In the genomic region with DNA sequence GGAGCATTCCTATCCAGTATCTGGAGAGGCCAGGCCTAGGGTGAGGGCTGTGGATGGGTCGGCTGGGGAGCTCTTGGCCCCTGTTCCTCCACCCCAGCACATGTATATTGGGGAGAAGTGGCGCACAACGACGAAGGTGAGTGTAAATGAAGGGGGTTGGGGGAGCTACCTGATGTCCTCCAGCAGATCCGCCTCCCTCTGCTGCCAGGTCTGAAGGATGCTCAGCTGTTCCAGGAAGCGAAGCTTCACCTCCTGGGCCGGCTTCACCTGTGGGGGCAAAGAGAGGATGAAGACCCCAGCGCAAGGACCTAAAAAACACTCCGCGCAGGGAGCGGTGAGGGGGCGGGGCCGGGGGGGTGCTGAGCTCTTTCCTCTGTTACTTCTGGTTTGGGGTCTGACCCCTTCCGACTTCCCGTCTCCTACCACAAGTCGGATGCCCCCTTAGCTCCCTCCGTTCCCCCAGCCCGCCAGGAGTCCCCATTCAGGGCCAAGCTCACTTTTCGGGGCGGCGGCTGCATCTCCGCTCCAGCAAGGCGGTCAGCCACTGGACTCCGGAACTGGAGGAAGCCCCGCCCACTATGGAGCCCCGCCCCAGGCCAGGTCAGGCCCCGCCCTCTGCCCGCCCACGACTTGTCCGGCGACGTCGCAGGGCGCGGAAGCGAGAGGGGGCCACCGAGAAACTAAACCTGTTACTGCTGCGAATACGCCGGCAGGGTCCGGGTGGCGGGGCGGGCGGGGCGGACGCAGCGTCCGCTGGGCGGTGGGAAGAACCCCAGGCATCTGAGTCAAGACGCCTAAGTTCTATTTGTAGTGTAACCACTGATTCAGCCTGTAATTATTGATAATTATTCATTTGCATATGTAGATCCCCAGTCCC, we compare ENCODE assay signal across 8 cellular contexts. TPM values are rescaled to one million over a fixed set of nuclear protein-coding genes. Genes with fewer than 3 reads are reported as not detected.
DNase-seq lines count a peak whose midpoint lies in the region; ATAC-seq and TF ChIP-seq lines count a peak whose summit lies in the region.

A gene (minus strand): TSS at position 568 of the 877 bp plus-strand sequence. CDS start 50 bp downstream, at position 518.

- no peaks in the 10 kb centered on the region for H3K27me3 Mint-ChIP-seq in activated T-helper 1 cell treated with anti-CD3 and anti-CD28 coated beads, Interleukin-12 subunit alpha, Interleukin-12 subunit beta, Interleukin-2, Interleukin-4 antibody, amounts not matched to agents 30 ng/mL and 10 ng/mL and 1 ng/mL, durations not matched to agents 14 hours and 24 hours and 36 hours (ENCODE audit: insufficient read depth)
- peaks cover 29% of the 10 kb centered on the region for H3K27me3 Mint-ChIP-seq in nephron (ENCODE audit: low read depth)

- peak within 1 kb of the TSS; percentile 98 for H3K4me3 Mint-ChIP-seq in activated T-helper 1 cell treated with anti-CD3 and anti-CD28 coated beads, Interleukin-12 subunit alpha, Interleukin-12 subunit beta, Interleukin-2, Interleukin-4 antibody, amounts not matched to agents 30 ng/mL and 10 ng/mL and 1 ng/mL, durations not matched to agents 14 hours and 24 hours and 36 hours
- H3K4me3 Mint-ChIP-seq in nephron = peak within 1 kb of the TSS; percentile 93 to 97 (median 96)

- no peaks in the 10 kb centered on the region for H3K9me2 ChIP-seq in PC-3 (replicated peaks; ENCODE audit: low read length)

- POLR2A ChIA-PET in PC-3 (lab: Charles Lee; ENCODE audit: unreplicated experiment) = interaction anchor here (0.6 kb wide), 1 partner anchor 14 kb away, joined by 4 read pairs; a partner anchor contains a TSS

- H3K36me3 ChIP-seq in BLaER1 (peaks cover 36% of the 10 kb centered on the region), PC-3 (ENCODE audit: low read depth, low read length) (no peaks in the 10 kb centered on the region)

- BruUV-seq in PC-3 (replicated peaks; lab: Mats Ljungman, UMichigan) = TSS peak; percentile 61

- H3K9ac ChIP-seq in BLaER1 (peak within 1 kb of the TSS; percentile 73), PC-3 (ENCODE audit: low read length) (peak within 1 kb of the TSS; percentile 33)

- CTCF ChIA-PET in PC-3 (lab: Charles Lee) = interaction anchor here (0.8 to 1.2 kb wide), 2 partner anchors 18 to 59 kb away, joined by 4 to 5 read pairs; no protein-coding TSS in a partner anchor

- peak within 1 kb of the TSS; percentile 62; the same call in 1 of the 2 replicates for H2AFZ ChIP-seq in PC-3 (ENCODE audit: low read length)

- ATAC-seq in HG03354 (IDR thresholded peaks at IDR 0.05; ENCODE audit: poor library complexity, severe bottlenecking, unreplicated experiment) = peak; percentile 98
- ATAC-seq in PC-3 = peak; percentile 93

- H4K20me1 ChIP-seq in BLaER1 (0 out of 2 replicates have a peak, but pooled peaks cover 5% of the 10 kb centered on the region), PC-3 (ENCODE audit: low read length) (no peaks in the 10 kb centered on the region)

- peak; percentile 65 for TF ChIP-seq POLR2A in GM19193 (IDR thresholded peaks at IDR 0.05; ENCODE audit: extremely low read depth, insufficient read depth, insufficient read length)

- H3K4me1 Mint-ChIP-seq in activated T-helper 1 cell treated with anti-CD3 and anti-CD28 coated beads, Interleukin-12 subunit alpha, Interleukin-12 subunit beta, Interleukin-2, Interleukin-4 antibody, amounts not matched to agents 30 ng/mL and 10 ng/mL and 1 ng/mL, durations not matched to agents 14 hours and 24 hours and 36 hours (ENCODE audit: low read depth) = peaks cover 43% of the 10 kb centered on the region
- no peaks in the 10 kb centered on the region for H3K4me1 Mint-ChIP-seq in nephron

- H3K27me3 ChIP-seq in BLaER1 (no peaks in the 10 kb centered on the region), PC-3 (ENCODE audit: low read length) (no peaks in the 10 kb centered on the region)

- peak within 1 kb of the TSS; percentile 92 for H3K27ac Mint-ChIP-seq in activated T-helper 1 cell treated with anti-CD3 and anti-CD28 coated beads, Interleukin-12 subunit alpha, Interleukin-12 subunit beta, Interleukin-2, Interleukin-4 antibody, amounts not matched to agents 30 ng/mL and 10 ng/mL and 1 ng/mL, durations not matched to agents 14 hours and 24 hours and 36 hours
- H3K27ac Mint-ChIP-seq in nephron = no peak within 1 kb of the TSS

- no peaks in the 10 kb centered on the region for H3K79me2 ChIP-seq in PC-3 (ENCODE audit: low read length)

- TF ChIP-seq CTCF in PC-3 (conservative IDR thresholded peaks at IDR 0.05; ENCODE audit: low read depth, low read length) = no peak
- TF ChIP-seq CTCF in nephron (IDR thresholded peaks at IDR 0.05; ENCODE audit: unreplicated experiment in 3 of 3) = no peak

- no peaks in the 10 kb centered on the region for H3F3A ChIP-seq in PC-3 (ENCODE audit: low read length, unreplicated experiment)

- H3K4me1 ChIP-seq in BLaER1 = peaks cover 31% of the 10 kb centered on the region
- peaks cover 20% of the 10 kb centered on the region; the same call in 1 of the 2 replicates for H3K4me1 ChIP-seq in PC-3 (ENCODE audit: insufficient read depth, low read length)

- peak within 1 kb of the TSS; percentile 71 for H3K4me3 ChIP-seq in BLaER1
- H3K4me3 ChIP-seq in PC-3 (ENCODE audit: low read length) = peak within 1 kb of the TSS; percentile 72

- DNase-seq in PC-3 = peak; percentile 70
- DNase-seq in activated T-helper 1 cell treated with anti-CD3 and anti-CD28 coated beads, Interleukin-12 subunit alpha, Interleukin-12 subunit beta, Interleukin-2, Interleukin-4 antibody, amounts not matched to agents 30 ng/mL and 10 ng/mL and 1 ng/mL, durations not matched to agents 14 hours and 24 hours and 36 hours (ENCODE audit: low spot score) = peak; percentile 76
- peak; percentile 70 for DNase-seq in fibroblast of peridontal ligament (ENCODE audit: extremely low read depth)
- DNase-seq in stimulated activated naive CD4-positive, alpha-beta T cell (lab: John Stamatoyannopoulos, UW) = peak; percentile 56 to 79 (median 75)

- H3K9me3 ChIP-seq in BLaER1 (no peaks in the 10 kb centered on the region), PC-3 (ENCODE audit: low read length) (no peaks in the 10 kb centered on the region)

- peak within 1 kb of the TSS; percentile 93 for H3K4me2 ChIP-seq in BLaER1
- H3K4me2 ChIP-seq in PC-3 (ENCODE audit: low read length) = peak within 1 kb of the TSS; percentile 78

- intact Hi-C loops in PC-3 (cut with micrococcal nuclease) = no loop called here
- intact Hi-C loops in activated T-helper 1 cell treated with anti-CD3 and anti-CD28 coated beads, Interleukin-12 subunit alpha, Interleukin-12 subunit beta, Interleukin-2, Interleukin-4 antibody, amounts not matched to agents 30 ng/mL and 10 ng/mL and 1 ng/mL, durations not matched to agents 14 hours and 24 hours and 36 hours (cut with micrococcal nuclease) = loop anchor here (1.0 kb wide), 8 partner anchors 9 to 318 kb away; a partner anchor contains a TSS

- H3K36me3 Mint-ChIP-seq in activated T-helper 1 cell treated with anti-CD3 and anti-CD28 coated beads, Interleukin-12 subunit alpha, Interleukin-12 subunit beta, Interleukin-2, Interleukin-4 antibody, amounts not matched to agents 30 ng/mL and 10 ng/mL and 1 ng/mL, durations not matched to agents 14 hours and 24 hours and 36 hours (ENCODE audit: low read depth) = peaks cover 15% of the 10 kb centered on the region
- peaks cover 3% of the 10 kb centered on the region for H3K36me3 Mint-ChIP-seq in nephron (ENCODE audit: low read depth)

- H3K27ac ChIP-seq in BLaER1 = peak within 1 kb of the TSS; percentile 63
- no peak within 1 kb of the TSS for H3K27ac ChIP-seq in PC-3 (ENCODE audit: low read length)

- H3K9me3 Mint-ChIP-seq in activated T-helper 1 cell treated with anti-CD3 and anti-CD28 coated beads, Interleukin-12 subunit alpha, Interleukin-12 subunit beta, Interleukin-2, Interleukin-4 antibody, amounts not matched to agents 30 ng/mL and 10 ng/mL and 1 ng/mL, durations not matched to agents 14 hours and 24 hours and 36 hours = no peaks in the 10 kb centered on the region
- H3K9me3 Mint-ChIP-seq in nephron = no peaks in the 10 kb centered on the region

RNA-seq across cellular contexts. Expression of the gene that starts here (rescaled TPM):
- total RNA-seq in PC-3 (2014; rRNA removed) = 17.2 and 22.7 TPM in 2 replicates
- 37.0 and 37.1 TPM in 2 replicates for total RNA-seq in activated T-helper 1 cell treated with anti-CD3 and anti-CD28 coated beads, Interleukin-12 subunit alpha, Interleukin-12 subunit beta, Interleukin-2, Interleukin-4 antibody, amounts not matched to agents 30 ng/mL and 10 ng/mL and 1 ng/mL, durations not matched to agents 14 hours and 24 hours and 36 hours
